Comparison of ENCODE assay signal across 19 cellular contexts in the genomic region with DNA sequence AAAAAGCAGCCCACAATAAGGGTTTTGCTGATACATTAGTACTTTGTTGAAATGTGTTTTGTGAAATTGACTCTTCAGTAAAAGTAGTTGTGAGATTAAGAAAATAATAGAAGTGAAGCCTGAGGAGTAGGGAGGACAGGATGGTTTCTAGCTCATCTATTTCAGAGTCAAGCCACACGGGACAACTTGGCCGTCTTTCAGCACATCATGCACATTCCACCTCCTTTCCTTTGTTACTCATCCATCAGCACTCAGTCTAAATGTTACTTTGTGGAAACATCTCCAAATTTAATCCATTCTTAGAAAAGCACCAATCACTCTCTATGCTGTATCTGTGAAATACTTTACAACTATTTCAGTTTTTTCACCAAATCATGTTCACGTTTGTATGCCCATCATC.
DNase-seq lines count a peak whose midpoint lies in the region; ATAC-seq and TF ChIP-seq lines count a peak whose summit lies in the region.
"Had no signal": no experiment of that assay in that cellular context is flagged by ENCODE, and none has a peak within 500 bp of the region (broad histone marks: within the 10 kb centered on the region; RNA-seq: fewer than 3 reads in every experiment).

No MANE protein-coding gene starts in this region.

- H3K4me1 Mint-ChIP-seq in Caco-2 (ENCODE audit: low read depth, unreplicated experiment) (no peaks in the 10 kb centered on the region), endodermal cell (peaks cover 3% of the 10 kb centered on the region)
- H3K4me1 Mint-ChIP-seq: CD4-positive, alpha-beta memory T cell; memory B cell had no signal

- H3K9me2 ChIP-seq in SK-N-SH = no peaks in the 10 kb centered on the region

- H3K9me3 Mint-ChIP-seq in Caco-2 (ENCODE audit: unreplicated experiment) (no peaks in the 10 kb centered on the region), endodermal cell (no peaks in the 10 kb centered on the region)
- H3K9me3 Mint-ChIP-seq: activated naive CD4-positive, alpha-beta T cell treated with anti-CD3 and anti-CD28 coated beads, Interleukin-2, amount 50 U/mL, for 72 hours; activated T-cell treated with anti-CD3 and anti-CD28 coated beads, Interleukin-2, amount 50 U/mL, for 24 hours; CD4-positive, alpha-beta memory T cell; memory B cell had no signal

- H3K27me3 Mint-ChIP-seq in Caco-2 (ENCODE audit: insufficient read depth, unreplicated experiment) (no peaks in the 10 kb centered on the region), endodermal cell (ENCODE audit: insufficient read depth) (no peaks in the 10 kb centered on the region)
- H3K27me3 Mint-ChIP-seq: activated T-cell treated with anti-CD3 and anti-CD28 coated beads, Interleukin-2, amount 50 U/mL, for 24 hours; CD4-positive, alpha-beta memory T cell; memory B cell had no signal

- H4K20me1 ChIP-seq in SK-N-SH (ENCODE audit: insufficient read depth) = no peaks in the 10 kb centered on the region

- intact Hi-C loops in sciatic nerve (cut with DNase I) = no loop called here
- intact Hi-C loops in Caco-2 (cut with micrococcal nuclease; ENCODE audit: unreplicated experiment) = no loop called here

- H3K4me1 ChIP-seq in SK-N-SH (ENCODE audit: control insufficient read depth in 1 of 2, insufficient read depth in 2 of 2, low read depth in 1 of 2, low read length in 1 of 2) = peaks cover 5 to 17% of the 10 kb centered on the region in 2 experiments; a peak in 2 of 4 replicates
- H3K4me1 ChIP-seq in Caco-2 = no peaks in the 10 kb centered on the region
- no peaks in the 10 kb centered on the region for H3K4me1 ChIP-seq in endodermal cell (ENCODE audit: control insufficient read depth, insufficient read depth, low read length)

- no peak for TF ChIP-seq CTCF in SK-N-SH (IDR thresholded peaks at IDR 0.05)
- no peak for TF ChIP-seq CTCF in fibroblast of pulmonary artery (IDR thresholded peaks at IDR 0.05; ENCODE audit: low read length, missing control alignments)
- no peak for TF ChIP-seq CTCF in Caco-2 (IDR thresholded peaks at IDR 0.05; ENCODE audit: insufficient read depth in 1 of 2, low read depth in 1 of 2, low read length in 1 of 2, severe bottlenecking in 1 of 2, unreplicated experiment in 1 of 2)
- no peak for TF ChIP-seq CTCF in endodermal cell (conservative IDR thresholded peaks at IDR 0.05)

- no peak overlapping the region for H2AFZ ChIP-seq in SK-N-SH (ENCODE audit: low read depth)

- WGBS in SK-N-SH (ENCODE audit: low lambda C conversion rate) = 66% methylated on average over 3 of the region's 3 CpGs
- 89 to 100% methylated on average over 2 to 3 of the region's 3 CpGs for WGBS in endodermal cell (ENCODE audit: insufficient coverage in 1 of 2, insufficient read length in 1 of 2), 2 experiments

- POLR2A ChIA-PET in SK-N-SH (lab: Yijun Ruan, JAX) (no interaction called here), Caco-2 (lab: Charles Lee) (no interaction called here)

- H3K9me3 ChIP-seq in SK-N-SH (no peaks in the 10 kb centered on the region), Caco-2 (no peaks in the 10 kb centered on the region), endodermal cell (ENCODE audit: control insufficient read depth, low read length) (peaks cover 5% of the 10 kb centered on the region)
- H3K9me3 ChIP-seq: right lobe of liver, thyroid gland had no signal

- no peaks in the 10 kb centered on the region for H3K36me3 ChIP-seq in SK-N-SH (replicated peaks in 1 of 2; ENCODE audit: control insufficient read depth in 1 of 2, insufficient read depth in 2 of 2, low read length in 1 of 2)
- no peaks in the 10 kb centered on the region for H3K36me3 ChIP-seq in Caco-2 (ENCODE audit: control insufficient read depth, insufficient read depth, low read length)
- H3K36me3 ChIP-seq in endodermal cell (ENCODE audit: control insufficient read depth, insufficient read depth, low read length) = no peaks in the 10 kb centered on the region
- H3K36me3 ChIP-seq: thyroid gland had no signal

- TF ChIP-seq EP300 in SK-N-SH (IDR thresholded peaks at IDR 0.05; ENCODE audit: borderline replicate concordance in 1 of 2, low read depth in 1 of 2, low read length in 1 of 2) = no peak

- no peaks in the 10 kb centered on the region for H3F3A ChIP-seq in SK-N-SH (replicated peaks; ENCODE audit: insufficient read depth)

- H3K4me3 Mint-ChIP-seq in Caco-2 (ENCODE audit: unreplicated experiment) (no peak overlapping the region), endodermal cell (no peak overlapping the region)
- H3K4me3 Mint-ChIP-seq: activated T-cell treated with anti-CD3 and anti-CD28 coated beads, Interleukin-2, amount 50 U/mL, for 24 hours; CD4-positive, alpha-beta memory T cell; memory B cell had no signal

- H3K36me3 Mint-ChIP-seq in Caco-2 (ENCODE audit: insufficient read depth, unreplicated experiment) (no peaks in the 10 kb centered on the region), endodermal cell (ENCODE audit: low read depth) (peaks cover 1% of the 10 kb centered on the region)
- H3K36me3 Mint-ChIP-seq: activated naive CD4-positive, alpha-beta T cell treated with anti-CD3 and anti-CD28 coated beads, Interleukin-2, amount 50 U/mL, for 72 hours had no signal

- H3K9ac ChIP-seq in SK-N-SH (no peak overlapping the region), endodermal cell (ENCODE audit: extremely low read depth, low read length, poor library complexity, severe bottlenecking) (no peak overlapping the region)

- H3K79me2 ChIP-seq in SK-N-SH (ENCODE audit: insufficient read depth) = no peaks in the 10 kb centered on the region

- ATAC-seq in sciatic nerve = peak; percentile 71
- ATAC-seq: activated naive CD4-positive, alpha-beta T cell treated with anti-CD3 and anti-CD28 coated beads, Interleukin-2, amount 50 U/mL, for 72 hours; HepG2 had no signal

- H3K27ac Mint-ChIP-seq in Caco-2 (ENCODE audit: unreplicated experiment) = no peak overlapping the region
- H3K27ac Mint-ChIP-seq in endodermal cell = no peak overlapping the region
- H3K27ac Mint-ChIP-seq: activated naive CD4-positive, alpha-beta T cell treated with anti-CD3 and anti-CD28 coated beads, Interleukin-2, amount 50 U/mL, for 72 hours; activated T-cell treated with anti-CD3 and anti-CD28 coated beads, Interleukin-2, amount 50 U/mL, for 24 hours; CD4-positive, alpha-beta memory T cell; memory B cell had no signal

- no peak overlapping the region for H3K4me3 ChIP-seq in SK-N-SH (ENCODE audit: low read depth in 2 of 2, low read length in 1 of 2)
- no peak overlapping the region for H3K4me3 ChIP-seq in fibroblast of pulmonary artery (replicated peaks; ENCODE audit: low read depth, low read length)
- no peak overlapping the region for H3K4me3 ChIP-seq in Caco-2 (ENCODE audit: low read depth, low read length)
- H3K4me3 ChIP-seq in endodermal cell (ENCODE audit: low read length) = no peak overlapping the region
- H3K4me3 ChIP-seq: right lobe of liver, thyroid gland had no signal

- DNase-seq in AG08395 (ENCODE audit: low spot score) (peak; percentile 37), SK-N-SH (no peak), fibroblast of pulmonary artery (ENCODE audit: low read depth) (peak; percentile 72), sciatic nerve (ENCODE audit: low spot score) (peak; percentile 72), pons (ENCODE audit: low spot score) (no peak), Caco-2 (no peak), endodermal cell (no peak), retina (no peak)
- DNase-seq: activated T-cell treated with anti-CD3 and anti-CD28 coated beads, Interleukin-2, amount 50 U/mL, for 24 hours; CD4-positive, alpha-beta memory T cell; EL; NCI-H2107; NCI-H774; right lobe of liver; stimulated activated CD4-positive, alpha-beta T cell treated with anti-CD3 and anti-CD28 coated beads, Interleukin-4, amount 100 ng/mL, for 4 hours; thyroid gland had no signal

- no peak overlapping the region for H3K4me2 ChIP-seq in SK-N-SH

- no peak for TF ChIP-seq RAD21 in SK-N-SH (IDR thresholded peaks at IDR 0.05; ENCODE audit: low read length)

- H3K27me3 ChIP-seq in SK-N-SH (ENCODE audit: insufficient read depth) = no peaks in the 10 kb centered on the region
- no peaks in the 10 kb centered on the region for H3K27me3 ChIP-seq in Caco-2 (replicated peaks; ENCODE audit: control insufficient read depth, insufficient read depth, low read length)
- no peaks in the 10 kb centered on the region for H3K27me3 ChIP-seq in endodermal cell (ENCODE audit: control insufficient read depth, insufficient read depth, low read length, poor library complexity, severe bottlenecking)
- H3K27me3 ChIP-seq: right lobe of liver, thyroid gland had no signal

- BruUV-seq in Caco-2 (replicated peaks; lab: Mats Ljungman, UMichigan) = no TSS peak

- CTCF ChIA-PET in SK-N-SH (lab: Yijun Ruan, JAX) = no interaction called here
- CTCF ChIA-PET in Caco-2 (lab: Charles Lee) = no interaction called here

- H3K27ac ChIP-seq in SK-N-SH (ENCODE audit: low read depth in 2 of 2, low read length in 1 of 2) (no peak overlapping the region), endodermal cell (ENCODE audit: low read depth, low read length) (no peak overlapping the region)
- H3K27ac ChIP-seq: right lobe of liver had no signal

TF ChIP-seq in SK-N-SH, 30 proteins besides CTCF, POLR2A, EP300 and RAD21:
- TF ChIP-seq, protein P1, sequence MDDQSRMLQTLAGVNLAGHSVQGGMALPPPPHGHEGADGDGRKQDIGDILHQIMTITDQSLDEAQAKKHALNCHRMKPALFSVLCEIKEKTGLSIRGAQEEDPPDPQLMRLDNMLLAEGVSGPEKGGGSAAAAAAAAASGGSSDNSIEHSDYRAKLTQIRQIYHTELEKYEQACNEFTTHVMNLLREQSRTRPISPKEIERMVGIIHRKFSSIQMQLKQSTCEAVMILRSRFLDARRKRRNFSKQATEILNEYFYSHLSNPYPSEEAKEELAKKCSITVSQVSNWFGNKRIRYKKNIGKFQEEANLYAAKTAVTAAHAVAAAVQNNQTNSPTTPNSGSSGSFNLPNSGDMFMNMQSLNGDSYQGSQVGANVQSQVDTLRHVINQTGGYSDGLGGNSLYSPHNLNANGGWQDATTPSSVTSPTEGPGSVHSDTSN (IDR thresholded peaks at IDR 0.05) = peak; percentile 16; the same call in 1 of the 2 replicates
- TF ChIP-seq TEAD4 (IDR thresholded peaks at IDR 0.05; ENCODE audit: borderline replicate concordance, insufficient read depth) = no peak
TF ChIP-seq in SK-N-SH: peak in this region for 1.

Comparison
In these comparisons a context has a peak if more than half of its experiments do, and no peak if none do; other contexts are left out.
1. DNase-seq: peak in AG08395 (single experiment), fibroblast of pulmonary artery (single experiment) and sciatic nerve (single experiment); none in SK-N-SH (single experiment), pons (single experiment), Caco-2 (0 of 2), endodermal cell (single experiment) and retina (single experiment).